ENCODE assay signal across 28 cellular contexts in the genomic region with DNA sequence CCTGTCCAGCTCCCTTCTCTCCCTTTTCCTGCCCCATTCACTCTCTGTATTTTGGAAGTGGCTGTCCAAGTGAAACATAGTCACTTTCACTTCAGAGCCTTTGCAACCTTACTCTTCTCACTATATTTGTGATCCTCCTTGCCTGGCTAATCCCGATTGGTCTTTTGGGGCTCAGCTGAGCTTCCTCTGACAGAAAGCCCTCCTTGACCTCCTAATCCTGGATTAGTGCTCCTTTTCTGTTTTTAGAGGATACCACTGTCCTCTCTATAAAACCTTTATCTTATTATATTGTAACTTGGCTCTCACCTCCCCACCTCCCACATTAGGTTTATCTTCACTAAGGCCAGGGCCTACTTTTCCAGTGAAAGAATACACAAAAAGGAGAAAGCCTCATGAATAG.
"Had no signal": no experiment of that assay in that cellular context is flagged by ENCODE, and none has a peak within 500 bp of the region (broad histone marks: within the 10 kb centered on the region; RNA-seq: fewer than 3 reads in every experiment).

No MANE protein-coding gene starts in this region.

- H3K27me3 ChIP-seq: adrenal gland, body of pancreas, breast epithelium, MG63, SJCRH30 had no signal

- H3K27ac ChIP-seq: adrenal gland, body of pancreas, breast epithelium, SJCRH30, SK-N-MC had no signal

- H3K4me3 Mint-ChIP-seq: activated CD4-positive, alpha-beta T cell treated with anti-CD3 and anti-CD28 coated beads, Interleukin-2, amount 10 ng/mL, durations not matched to agents 24 days and 14 days; activated CD8-positive, alpha-beta T cell treated with anti-CD3 and anti-CD28 coated beads, Interleukin-2, amount 10 ng/mL, durations not matched to agents 7 days and 5 days; activated naive CD4-positive, alpha-beta T cell treated with anti-CD3 and anti-CD28 coated beads for 36 hours; activated T-cell treated with anti-CD3 and anti-CD28 coated beads, Interleukin-2, amount 50 U/mL, for 24 hours had no signal

- H3K4me3 ChIP-seq: adrenal gland, body of pancreas, breast epithelium, MG63, SJCRH30, SK-N-MC had no signal

- FAIRE-seq: astrocyte had no signal

- H3K36me3 Mint-ChIP-seq: activated naive CD4-positive, alpha-beta T cell treated with anti-CD3 and anti-CD28 coated beads, Interleukin-2, amount 50 U/mL, for 72 hours had no signal

- H3K27ac Mint-ChIP-seq: activated CD4-positive, alpha-beta T cell treated with anti-CD3 and anti-CD28 coated beads, Interleukin-2, amount 10 ng/mL, durations not matched to agents 24 days and 14 days; activated CD8-positive, alpha-beta T cell treated with anti-CD3 and anti-CD28 coated beads, Interleukin-2, amount 10 ng/mL, durations not matched to agents 7 days and 5 days; activated naive CD4-positive, alpha-beta T cell treated with anti-CD3 and anti-CD28 coated beads for 36 hours; activated naive CD4-positive, alpha-beta T cell treated with anti-CD3 and anti-CD28 coated beads, Interleukin-2, amount 50 U/mL, for 72 hours; activated T-cell treated with anti-CD3 and anti-CD28 coated beads, Interleukin-2, amount 50 U/mL, for 24 hours; activated T-helper 2 cell treated with anti-CD3 and anti-CD28 coated beads, Interferon-gamma antibody, Interleukin-2, Interleukin-4, amounts not matched to agents 10 μg/mL and 5 μg/mL and 100 μg/mL, durations not matched to agents 14 hours and 24 hours and 36 hours had no signal

- H3K4me1 Mint-ChIP-seq: activated CD4-positive, alpha-beta T cell treated with anti-CD3 and anti-CD28 coated beads, Interleukin-2, amount 10 ng/mL, durations not matched to agents 24 days and 14 days had no signal

- H3K36me3 ChIP-seq: adrenal gland, breast epithelium, MG63, SJCRH30 had no signal

- DNase-seq: activated CD4-positive, alpha-beta T cell treated with anti-CD3 and anti-CD28 coated beads, Interleukin-2, amount 10 ng/mL, durations not matched to agents 24 days and 14 days; activated CD4-positive, alpha-beta T cell treated with anti-CD3 and anti-CD28 coated beads, Interleukin-2, amount 50 U/mL, for 4 hours; activated CD8-positive, alpha-beta T cell treated with anti-CD3 and anti-CD28 coated beads, Interleukin-2, amount 10 ng/mL, durations not matched to agents 7 days and 5 days; activated gamma-delta T cell treated with Interleukin-2 at 50 U/mL for 16 hours; activated naive CD4-positive, alpha-beta T cell treated with anti-CD3 and anti-CD28 coated beads for 36 hours; activated T-cell treated with anti-CD3 and anti-CD28 coated beads, Interleukin-2, amount 50 U/mL, for 24 hours; adrenal gland; body of pancreas; Kasumi-1; KBM-7; MG63; NCI-H1048; NCI-H1105 treated with DMSO at 0.1 percent for 48 hours; NCI-H1436; NCI-H1694; NCI-H2029; NCI-H345; NCI-H526 treated with DMSO at 0.1 percent for 48 hours; NCI-H774; SHP77; T1000 had no signal

- H3K9me3 ChIP-seq: adrenal gland, body of pancreas, breast epithelium, MG63, SJCRH30 had no signal

- H3K4me1 ChIP-seq: adrenal gland, body of pancreas, breast epithelium had no signal

- ATAC-seq: activated CD8-positive, alpha-beta T cell treated with anti-CD3 and anti-CD28 coated beads, Interleukin-2, amount 10 ng/mL, durations not matched to agents 7 days and 5 days; activated naive CD4-positive, alpha-beta T cell treated with anti-CD3 and anti-CD28 coated beads, Interleukin-2, amount 50 U/mL, for 72 hours; body of pancreas; Panc1 had no signal

- H3K9me3 Mint-ChIP-seq: activated CD4-positive, alpha-beta T cell treated with anti-CD3 and anti-CD28 coated beads, Interleukin-2, amount 10 ng/mL, durations not matched to agents 24 days and 14 days; activated naive CD4-positive, alpha-beta T cell treated with anti-CD3 and anti-CD28 coated beads for 36 hours; activated naive CD4-positive, alpha-beta T cell treated with anti-CD3 and anti-CD28 coated beads, Interleukin-2, amount 50 U/mL, for 72 hours; activated T-cell treated with anti-CD3 and anti-CD28 coated beads, Interleukin-2, amount 50 U/mL, for 24 hours; activated T-helper 2 cell treated with anti-CD3 and anti-CD28 coated beads, Interferon-gamma antibody, Interleukin-2, Interleukin-4, amounts not matched to agents 10 μg/mL and 5 μg/mL and 100 μg/mL, durations not matched to agents 14 hours and 24 hours and 36 hours had no signal
